ENCODE assay signal across 7 cellular contexts in the genomic region with DNA sequence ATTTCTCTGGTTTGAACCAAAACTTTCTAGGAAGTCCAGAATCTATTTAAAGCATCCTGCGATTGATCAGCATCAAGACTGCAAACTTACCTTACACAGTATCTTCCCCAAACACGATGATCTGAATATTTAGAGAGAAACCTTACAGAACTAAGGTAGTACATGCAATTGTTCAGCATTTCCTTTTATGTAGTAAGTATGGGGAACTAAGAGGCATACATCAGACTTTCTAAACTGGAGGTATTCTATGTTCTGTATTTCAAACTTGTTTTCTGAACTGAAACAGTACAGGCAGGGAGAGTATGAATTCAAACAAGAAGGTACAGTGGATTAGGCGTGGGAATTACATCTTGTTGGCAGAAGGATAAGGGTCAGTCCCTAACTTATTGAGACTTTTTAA.
ATAC-seq lines count a peak whose summit lies in the region.

A gene with protein sequence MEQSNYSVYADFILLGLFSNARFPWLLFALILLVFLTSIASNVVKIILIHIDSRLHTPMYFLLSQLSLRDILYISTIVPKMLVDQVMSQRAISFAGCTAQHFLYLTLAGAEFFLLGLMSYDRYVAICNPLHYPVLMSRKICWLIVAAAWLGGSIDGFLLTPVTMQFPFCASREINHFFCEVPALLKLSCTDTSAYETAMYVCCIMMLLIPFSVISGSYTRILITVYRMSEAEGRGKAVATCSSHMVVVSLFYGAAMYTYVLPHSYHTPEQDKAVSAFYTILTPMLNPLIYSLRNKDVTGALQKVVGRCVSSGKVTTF (minus strand): TSS at position 175 of the 400 bp plus-strand sequence. CDS start 4,644 bp downstream, outside the sequence.

- ATAC-seq in GM18502 (IDR thresholded peaks at IDR 0.05; ENCODE audit: poor library complexity, unreplicated experiment) (peak; percentile 56), GM18867 (IDR thresholded peaks at IDR 0.05; ENCODE audit: unreplicated experiment) (peak; percentile 64), GM19351 (IDR thresholded peaks at IDR 0.05; ENCODE audit: unreplicated experiment) (peak; percentile 76), GM21526 (IDR thresholded peaks at IDR 0.05; ENCODE audit: low FRiP score, unreplicated experiment) (peak; percentile 69), HG02678 (IDR thresholded peaks at IDR 0.05; ENCODE audit: unreplicated experiment) (peak; percentile 33), HG03097 (IDR thresholded peaks at IDR 0.05; ENCODE audit: low FRiP score, unreplicated experiment) (peak; percentile 46), HG03520 (IDR thresholded peaks at IDR 0.05; ENCODE audit: unreplicated experiment) (peak; percentile 59)

Comparison
In these comparisons a context has a peak if more than half of its experiments do, and no peak if none do; other contexts are left out.
1. Peak in every context shown above with its lines: ATAC-seq.